Comparison of ENCODE assay signal across 14 cellular contexts in genomic region chr11:108241370-108242037, GRCh38. TPM values are rescaled to one million over a fixed set of nuclear protein-coding genes. Genes with fewer than 3 reads are reported as not detected.
DNase-seq lines count a peak whose midpoint lies in the region; ATAC-seq, FAIRE-seq and TF ChIP-seq lines count a peak whose summit lies in the region.
"Had no signal": no experiment of that assay in that cellular context is flagged by ENCODE, and none has a peak within 500 bp of the region (broad histone marks: within the 10 kb centered on the region; RNA-seq: fewer than 3 reads in every experiment).

No MANE protein-coding gene starts in this region.

- no peaks in the 10 kb centered on the region for H4K20me1 ChIP-seq in HepG2 (ENCODE audit: insufficient read depth, low read length)

- TF ChIP-seq CTCF in HepG2 (CRISPR knock-in tag; IDR thresholded peaks at IDR 0.05) (no peak), right lobe of liver (IDR thresholded peaks at IDR 0.05) (no peak)

- BruUV-seq in HepG2 (replicated peaks; lab: Mats Ljungman, UMichigan): no TSS peak

- intact Hi-C loops in HepG2 (cut with micrococcal nuclease; ENCODE audit: unreplicated experiment): no loop called here
- intact Hi-C loops in right lobe of liver (cut with DNase I): no loop called here

- H3K4me3 ChIP-seq in HepG2 (replicated peaks in 1 of 3; ENCODE audit: insufficient read depth in 1 of 3, low read depth in 2 of 3, low read length in 3 of 3) (no peak overlapping the region), right lobe of liver (no peak overlapping the region), small intestine (ENCODE audit: low read depth in 1 of 2, low read length in 2 of 2) (no peak overlapping the region)
- H3K4me3 ChIP-seq: body of pancreas, gastrocnemius medialis, skin epidermis, suprapubic skin had no signal

- H3K4me2 ChIP-seq in HepG2 (ENCODE audit: low read depth, low read length): no peak overlapping the region

- POLR2A ChIA-PET in HepG2 (lab: Yijun Ruan, JAX): no interaction called here

- no peak for ATAC-seq in HepG2
- ATAC-seq in right lobe of liver: no peak
- peak; percentile 74 to 79 for ATAC-seq in activated T-cell treated with anti-CD3 and anti-CD28 coated beads, Interleukin-2, amount 50 U/mL, for 4 hours
- ATAC-seq in central memory CD8-positive, alpha-beta T cell (replicated peaks; ENCODE audit: extremely low read depth, poor library complexity, severe bottlenecking): peak; percentile 34
- no peak for ATAC-seq in GM18505 (IDR thresholded peaks at IDR 0.05; ENCODE audit: unreplicated experiment)
- no peak for ATAC-seq in GM18498 (IDR thresholded peaks at IDR 0.05; ENCODE audit: unreplicated experiment)
- ATAC-seq: body of pancreas, gastrocnemius medialis had no signal

- TF ChIP-seq RAD21 in HepG2 (CRISPR knock-in tag; IDR thresholded peaks at IDR 0.05): no peak

- DNase-seq in HepG2 (ENCODE audit: low spot score) (no peak), right lobe of liver (no peak), small intestine (no peak)
- no peak for DNase-seq in activated T-cell treated with anti-CD3 and anti-CD28 coated beads, Interleukin-2, amount 50 U/mL, for 4 hours
- no peak for DNase-seq in central memory CD8-positive, alpha-beta T cell (ENCODE audit: low spot score in 2 of 2)
- DNase-seq: body of pancreas, cortex of kidney, gastrocnemius medialis had no signal

- H3K4me3 Mint-ChIP-seq in activated T-cell treated with anti-CD3 and anti-CD28 coated beads, Interleukin-2, amount 50 U/mL, for 4 hours: peak overlapping the region; percentile 50
- H3K4me3 Mint-ChIP-seq in central memory CD8-positive, alpha-beta T cell: peak overlapping the region; percentile 12
- peak overlapping the region; percentile 49 for H3K4me3 Mint-ChIP-seq in stimulated activated naive CD8-positive, alpha-beta T cell treated with anti-CD3 and anti-CD28 coated beads, Interleukin-15, Interleukin-2, amounts not matched to agents 100 ng/mL and 50 ng/mL, for 24 hours

- no peak overlapping the region for H2AFZ ChIP-seq in HepG2 (ENCODE audit: low read length)

- H3K36me3 ChIP-seq in HepG2 (replicated peaks in 1 of 2; ENCODE audit: control insufficient read depth in 1 of 2, insufficient read depth in 2 of 2, low read length in 2 of 2): peaks cover 5 to 28% of the 10 kb centered on the region in 2 experiments; a peak in 4 of 5 replicates
- H3K36me3 ChIP-seq in right lobe of liver: peaks cover 0 to 16% (median 1%) of the 10 kb centered on the region in 4 donors
- H3K36me3 ChIP-seq in small intestine (ENCODE audit: control insufficient read depth in 2 of 2, insufficient read depth in 2 of 2, low read length in 2 of 2): peaks cover 1 to 7% of the 10 kb centered on the region in 2 donors

- H3K4me1 Mint-ChIP-seq in activated T-cell treated with anti-CD3 and anti-CD28 coated beads, Interleukin-2, amount 50 U/mL, for 4 hours (ENCODE audit: low read depth): peaks cover 75% of the 10 kb centered on the region
- H3K4me1 Mint-ChIP-seq in central memory CD8-positive, alpha-beta T cell: peaks cover 59% of the 10 kb centered on the region
- H3K4me1 Mint-ChIP-seq in stimulated activated naive CD8-positive, alpha-beta T cell treated with anti-CD3 and anti-CD28 coated beads, Interleukin-15, Interleukin-2, amounts not matched to agents 100 ng/mL and 50 ng/mL, for 24 hours (ENCODE audit: low read depth): peaks cover 90% of the 10 kb centered on the region

- H3K27ac Mint-ChIP-seq in central memory CD8-positive, alpha-beta T cell (ENCODE audit: low read depth): peak overlapping the region; percentile 96
- peak overlapping the region; percentile 87 for H3K27ac Mint-ChIP-seq in stimulated activated naive CD8-positive, alpha-beta T cell treated with anti-CD3 and anti-CD28 coated beads, Interleukin-15, Interleukin-2, amounts not matched to agents 100 ng/mL and 50 ng/mL, for 24 hours

- WGBS in HepG2 (ENCODE audit: low lambda C conversion rate): 97% methylated on average over 4 of the region's 4 CpGs
- WGBS in right lobe of liver (ENCODE audit: insufficient coverage, low coverage, low lambda C conversion rate, missing lambda C conversion rate): 94% methylated on average over 4 of the region's 4 CpGs
- WGBS in small intestine, 3 donors: 76 to 93% (median 93%) methylated on average over 4 of the region's 4 CpGs

- no peaks in the 10 kb centered on the region for H3K9me3 ChIP-seq in HepG2 (ENCODE audit: low read length)
- no peaks in the 10 kb centered on the region for H3K9me3 ChIP-seq in right lobe of liver
- no peaks in the 10 kb centered on the region for H3K9me3 ChIP-seq in small intestine (ENCODE audit: control insufficient read depth, low read depth)
- H3K9me3 ChIP-seq: body of pancreas, gastrocnemius medialis, suprapubic skin had no signal

- no peaks in the 10 kb centered on the region for H3K79me2 ChIP-seq in HepG2 (ENCODE audit: insufficient read depth, low read length)

- no peak overlapping the region for H3K27ac ChIP-seq in HepG2 (ENCODE audit: extremely low read length, insufficient read depth, low read length)
- no peak overlapping the region for H3K27ac ChIP-seq in right lobe of liver
- H3K27ac ChIP-seq in small intestine (ENCODE audit: low read depth in 1 of 2, low read length in 1 of 2): no peak overlapping the region
- H3K27ac ChIP-seq: body of pancreas, gastrocnemius medialis, suprapubic skin had no signal

- no peak overlapping the region for H3K9ac ChIP-seq in HepG2 (ENCODE audit: insufficient read depth, low read depth, low read length)

- TF ChIP-seq EP300 in HepG2 (IDR thresholded peaks at IDR 0.05; ENCODE audit: low read depth in 2 of 2, low read length in 2 of 2) (no peak), HepG2 (CRISPR knock-in tag; IDR thresholded peaks at IDR 0.05; ENCODE audit: borderline replicate concordance) (no peak)

- H3K9me3 Mint-ChIP-seq in activated T-cell treated with anti-CD3 and anti-CD28 coated beads, Interleukin-2, amount 50 U/mL, for 4 hours: no peaks in the 10 kb centered on the region
- H3K9me3 Mint-ChIP-seq in central memory CD8-positive, alpha-beta T cell: no peaks in the 10 kb centered on the region
- no peaks in the 10 kb centered on the region for H3K9me3 Mint-ChIP-seq in stimulated activated naive CD8-positive, alpha-beta T cell treated with anti-CD3 and anti-CD28 coated beads, Interleukin-15, Interleukin-2, amounts not matched to agents 100 ng/mL and 50 ng/mL, for 24 hours

- FAIRE-seq in HepG2 (lab: Jason Lieb, UNC) (no peak), small intestine (lab: Jason Lieb, UNC) (no peak)
- FAIRE-seq: H1 had no signal

- H3K4me1 ChIP-seq in HepG2 (ENCODE audit: insufficient read depth, low read length) (peaks cover 19% of the 10 kb centered on the region), right lobe of liver (no peaks in the 10 kb centered on the region), small intestine (ENCODE audit: control insufficient read depth in 2 of 2, insufficient read depth in 1 of 2, low read depth in 1 of 2, low read length in 1 of 2) (no peaks in the 10 kb centered on the region)
- H3K4me1 ChIP-seq: body of pancreas, gastrocnemius medialis had no signal

- in situ Hi-C loops in HepG2 (cut with HindIII; ENCODE audit: extremely low pct_ligation_motif_present, low pct_unique_long_range_greater_than_20kb): no loop called here

- TF ChIP-seq POLR2A in HepG2 (IDR thresholded peaks at IDR 0.05; ENCODE audit: insufficient read depth in 1 of 2, low read depth in 2 of 2, low read length in 2 of 2) (no peak), right lobe of liver (IDR thresholded peaks at IDR 0.05) (no peak), GM18505 (IDR thresholded peaks at IDR 0.05; ENCODE audit: borderline replicate concordance, extremely low read depth, insufficient read depth, insufficient read length) (no peak)

- CTCF ChIA-PET in HepG2 (lab: Yijun Ruan, JAX; ENCODE audit: low intra/inter-chr PET ratio, low total read pairs): no interaction called here

- H3K27me3 ChIP-seq in HepG2 (ENCODE audit: control insufficient read depth in 1 of 2, insufficient read depth in 2 of 2, low read length in 2 of 2) (no peaks in the 10 kb centered on the region), right lobe of liver (no peaks in the 10 kb centered on the region), small intestine (ENCODE audit: control insufficient read depth in 2 of 2, insufficient read depth in 2 of 2, low read length in 2 of 2) (no peaks in the 10 kb centered on the region)
- H3K27me3 ChIP-seq: body of pancreas, gastrocnemius medialis, suprapubic skin had no signal

- no peaks in the 10 kb centered on the region for H3K27me3 Mint-ChIP-seq in activated T-cell treated with anti-CD3 and anti-CD28 coated beads, Interleukin-2, amount 50 U/mL, for 4 hours (ENCODE audit: low read depth)
- H3K27me3 Mint-ChIP-seq in central memory CD8-positive, alpha-beta T cell: no peaks in the 10 kb centered on the region
- no peaks in the 10 kb centered on the region for H3K27me3 Mint-ChIP-seq in stimulated activated naive CD8-positive, alpha-beta T cell treated with anti-CD3 and anti-CD28 coated beads, Interleukin-15, Interleukin-2, amounts not matched to agents 100 ng/mL and 50 ng/mL, for 24 hours

- peaks cover 16% of the 10 kb centered on the region for H3K36me3 Mint-ChIP-seq in activated T-cell treated with anti-CD3 and anti-CD28 coated beads, Interleukin-2, amount 50 U/mL, for 4 hours (ENCODE audit: insufficient read depth)
- H3K36me3 Mint-ChIP-seq in central memory CD8-positive, alpha-beta T cell (ENCODE audit: insufficient read depth): peaks cover 47% of the 10 kb centered on the region
- H3K36me3 Mint-ChIP-seq in stimulated activated naive CD8-positive, alpha-beta T cell treated with anti-CD3 and anti-CD28 coated beads, Interleukin-15, Interleukin-2, amounts not matched to agents 100 ng/mL and 50 ng/mL, for 24 hours (ENCODE audit: low read depth): peaks cover 49% of the 10 kb centered on the region

RNA-seq across cellular contexts. Expression of gene ATM, which starts 18.6 kb away (rescaled TPM):
- total RNA-seq in HepG2 (2016; rRNA removed; fragmentation: Illumina TruSeq; extraction: Trizol) (61.1 and 71.6 TPM in 2 replicates), right lobe of liver (10 to 100 TPM; 24.9 to 47.1 (median 32.4) TPM)
- total RNA-seq in HepG2 (2016; cell fraction: cytosol; rRNA removed; fragmentation: Illumina TruSeq; extraction: Trizol; ENCODE audit: low read depth): 43.6 and 66.5 TPM in 2 replicates
- total RNA-seq in HepG2 (2016; cell fraction: insoluble cytoplasmic fraction; rRNA removed; fragmentation: Illumina TruSeq; extraction: Trizol): 64.7 and 69.5 TPM in 2 replicates
- 41.9 and 47.7 TPM in 2 replicates for total RNA-seq in HepG2 (2016; cell fraction: membrane; rRNA removed; fragmentation: Illumina TruSeq; extraction: Trizol)
- total RNA-seq in HepG2 (2016; cell fraction: nucleus; rRNA removed; fragmentation: Illumina TruSeq; extraction: Trizol): 142 and 164 TPM in 2 replicates
- polyA plus RNA-seq in HepG2 (2011; rRNA removed) (39.5 and 40.0 TPM in 2 replicates), small intestine (10 to 100 TPM in 1 of 3 donors, 1 to 10 TPM in 2; 5.9 to 13.8 (median 6.3) TPM)
- 11.0 and 21.3 TPM in 2 replicates for polyA plus RNA-seq in HepG2 (2011; cell fraction: cytosol; rRNA removed)
- 67.8 and 83.9 TPM in 2 replicates for polyA plus RNA-seq in HepG2 (2011; cell fraction: nucleus; rRNA removed)
- 24.1 and 34.9 TPM in 2 replicates for polyA plus RNA-seq in HepG2 (2012)
- polyA plus RNA-seq in HepG2 (2016; cell fraction: cytosol; fragmentation: Illumina TruSeq; extraction: Trizol; ENCODE audit: low read depth): 2.1 and 2.6 TPM in 2 replicates
- polyA plus RNA-seq in HepG2 (2016; cell fraction: insoluble cytoplasmic fraction; fragmentation: Illumina TruSeq; extraction: Trizol; ENCODE audit: low read depth): 35.5 and 37.3 TPM in 2 replicates
- 4.3 and 5.2 TPM in 2 replicates for polyA plus RNA-seq in HepG2 (2016; cell fraction: membrane; fragmentation: Illumina TruSeq; extraction: Trizol; ENCODE audit: low read depth)
- 118 and 119 TPM in 2 replicates for polyA plus RNA-seq in HepG2 (2016; cell fraction: nucleus; fragmentation: Illumina TruSeq; extraction: Trizol; ENCODE audit: insufficient read depth, low read depth)
- 51.6 and 65.8 TPM in 2 replicates for polyA minus RNA-seq in HepG2 (2011; rRNA and poly(A)+ RNA removed; ENCODE audit: low replicate concordance)
- 24.1 and 39.3 TPM in 2 replicates for polyA minus RNA-seq in HepG2 (2011; cell fraction: cytosol; rRNA and poly(A)+ RNA removed)
- polyA minus RNA-seq in HepG2 (2011; cell fraction: nucleus; rRNA and poly(A)+ RNA removed): 500 and 521 TPM in 2 replicates
- total RNA-seq in activated T-cell treated with anti-CD3 and anti-CD28 coated beads, Interleukin-2, amount 50 U/mL, for 4 hours: 10 to 100 TPM; 21.0 to 26.8 (median 23.5) TPM

RNA-seq across cellular contexts. Expression of gene NPAT, which starts 19.1 kb away (rescaled TPM):
- total RNA-seq in HepG2 (2016; rRNA removed; fragmentation: Illumina TruSeq; extraction: Trizol): 11.2 and 16.8 TPM in 2 replicates
- total RNA-seq in HepG2 (2016; cell fraction: cytosol; rRNA removed; fragmentation: Illumina TruSeq; extraction: Trizol; ENCODE audit: low read depth): 3.0 and 3.6 TPM in 2 replicates
- total RNA-seq in HepG2 (2016; cell fraction: insoluble cytoplasmic fraction; rRNA removed; fragmentation: Illumina TruSeq; extraction: Trizol): 11.0 and 16.0 TPM in 2 replicates
- 5.2 and 6.0 TPM in 2 replicates for total RNA-seq in HepG2 (2016; cell fraction: membrane; rRNA removed; fragmentation: Illumina TruSeq; extraction: Trizol)
- total RNA-seq in HepG2 (2016; cell fraction: nucleus; rRNA removed; fragmentation: Illumina TruSeq; extraction: Trizol): 14.8 and 18.0 TPM in 2 replicates
- polyA plus RNA-seq in HepG2 (2011; rRNA removed): 3.5 and 4.4 TPM in 2 replicates
- polyA plus RNA-seq in HepG2 (2011; cell fraction: cytosol; rRNA removed): 1.6 and 2.5 TPM in 2 replicates
- 4.4 and 4.5 TPM in 2 replicates for polyA plus RNA-seq in HepG2 (2011; cell fraction: nucleus; rRNA removed)
- 3.2 and 4.8 TPM in 2 replicates for polyA plus RNA-seq in HepG2 (2012)
- polyA plus RNA-seq in HepG2 (2016; cell fraction: cytosol; fragmentation: Illumina TruSeq; extraction: Trizol; ENCODE audit: low read depth): 0.24 and 0.34 TPM in 2 replicates
- polyA plus RNA-seq in HepG2 (2016; cell fraction: insoluble cytoplasmic fraction; fragmentation: Illumina TruSeq; extraction: Trizol; ENCODE audit: low read depth): 10.1 TPM in 2 replicates
- polyA plus RNA-seq in HepG2 (2016; cell fraction: membrane; fragmentation: Illumina TruSeq; extraction: Trizol; ENCODE audit: low read depth): 0.60 and 0.72 TPM in 2 replicates
- 13.1 and 17.1 TPM in 2 replicates for polyA plus RNA-seq in HepG2 (2016; cell fraction: nucleus; fragmentation: Illumina TruSeq; extraction: Trizol; ENCODE audit: insufficient read depth, low read depth)
- 10.1 and 20.2 TPM in 2 replicates for polyA minus RNA-seq in HepG2 (2011; rRNA and poly(A)+ RNA removed; ENCODE audit: low replicate concordance)
- polyA minus RNA-seq in HepG2 (2011; cell fraction: cytosol; rRNA and poly(A)+ RNA removed): 6.4 and 7.4 TPM in 2 replicates
- polyA minus RNA-seq in HepG2 (2011; cell fraction: nucleus; rRNA and poly(A)+ RNA removed): 26.0 and 33.7 TPM in 2 replicates
- 1 to 10 TPM; 4.8 to 7.8 (median 5.9) TPM for total RNA-seq in right lobe of liver
- total RNA-seq in activated T-cell treated with anti-CD3 and anti-CD28 coated beads, Interleukin-2, amount 50 U/mL, for 4 hours: 10 to 100 TPM; 23.2 to 24.7 (median 24.4) TPM
- polyA plus RNA-seq in small intestine: 1 to 10 TPM; 2.7 to 3.6 (median 2.7) TPM

Comparison
In these comparisons a context has a peak if more than half of its experiments do, and no peak if none do; other contexts are left out.
1. ATAC-seq: peak in activated T-cell treated with anti-CD3 and anti-CD28 coated beads, Interleukin-2, amount 50 U/mL, for 4 hours (2 of 2) and central memory CD8-positive, alpha-beta T cell (single experiment); none in HepG2 (single experiment), right lobe of liver (0 of 4), GM18505 (single experiment) and GM18498 (single experiment).
2. Peak in every context shown above with its lines, with median percentiles within 50 percentile points of each other: H3K4me3 Mint-ChIP-seq.